ENCODE assay signal across 11 cellular contexts in the genomic region with DNA sequence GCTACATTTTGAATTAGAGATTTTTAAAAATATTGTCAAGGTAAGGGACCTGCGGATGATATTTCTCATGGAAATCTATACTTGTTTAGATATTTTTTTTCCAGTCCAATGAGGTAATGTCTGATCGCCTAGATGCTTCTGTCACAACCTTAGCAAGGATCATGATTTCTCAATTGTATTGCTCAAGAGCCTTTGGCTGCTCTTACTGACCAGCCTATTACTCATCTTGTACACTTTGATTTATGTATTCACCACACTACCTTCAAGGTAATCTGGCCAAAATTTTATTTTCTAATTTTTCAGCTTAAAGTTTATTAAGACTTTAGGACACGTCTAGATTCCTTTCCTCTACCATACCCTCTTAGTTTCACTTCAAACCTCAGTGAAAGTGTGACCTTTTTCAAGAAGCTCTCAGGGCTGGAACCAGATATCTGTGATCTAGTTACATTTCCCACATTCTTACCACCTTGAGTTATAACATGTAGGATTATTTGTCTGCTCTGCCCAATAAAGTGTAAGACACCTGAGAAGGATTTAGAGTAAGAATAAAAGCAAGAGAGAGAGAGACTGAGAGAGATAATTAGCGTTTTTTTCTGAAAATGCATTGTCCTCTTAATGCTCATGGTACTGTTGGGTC.
DNase-seq lines count a peak whose midpoint lies in the region; ATAC-seq lines count a peak whose summit lies in the region.
"Had no signal": no experiment of that assay in that cellular context is flagged by ENCODE, and none has a peak within 500 bp of the region (broad histone marks: within the 10 kb centered on the region; RNA-seq: fewer than 3 reads in every experiment).

No MANE protein-coding gene starts in this region.

- H2AFZ ChIP-seq in ACC112 (ENCODE audit: low read length, unreplicated experiment), result no peak overlapping the region

- no peaks in the 10 kb centered on the region for H3K27me3 ChIP-seq in ACC112 (ENCODE audit: insufficient read depth, low read length)
- H3K27me3 ChIP-seq: BLaER1 treated with 17β-estradiol and CSF1 and Interleukin-3, amounts not matched to agents 10 nM and 100 nM had no signal

- no peaks in the 10 kb centered on the region for H3K79me2 ChIP-seq in ACC112 (ENCODE audit: control insufficient read depth, insufficient read depth, low read length, unreplicated experiment)

- ATAC-seq in HG03095 (IDR thresholded peaks at IDR 0.05; ENCODE audit: unreplicated experiment) (no peak), GM18909 (IDR thresholded peaks at IDR 0.05; ENCODE audit: poor library complexity, unreplicated experiment) (no peak)

- peak overlapping the region; percentile 30 for H3K4me3 ChIP-seq in ACC112 (ENCODE audit: low read depth, low read length)
- H3K4me3 ChIP-seq: BLaER1 treated with 17β-estradiol and CSF1 and Interleukin-3, amounts not matched to agents 10 nM and 100 nM had no signal

- peak; percentile 85 for DNase-seq in HT1080 (ENCODE audit: low read depth)
- DNase-seq in astrocyte of the hippocampus (ENCODE audit: low read depth, low spot score), result peak; percentile 45
- DNase-seq in left kidney (ENCODE audit: low read depth, low spot score), result peak; percentile 86
- DNase-seq in ureter (ENCODE audit: low spot score), result no peak
- no peak for DNase-seq in NCI-H1694 (lab: John Stamatoyannopoulos, UW)
- DNase-seq: effector CD8-positive, alpha-beta T cell; SIG-M5 had no signal

- H3K4me1 ChIP-seq in ACC112 (ENCODE audit: control insufficient read depth, insufficient read depth, low read length, unreplicated experiment), result peaks cover 30% of the 10 kb centered on the region

- peak overlapping the region; percentile 92 for H3K27ac ChIP-seq in ACC112 (ENCODE audit: low read depth, low read length)

- 0 out of 2 replicates have a peak, but pooled peaks cover 7% of the 10 kb centered on the region for H3K36me3 ChIP-seq in ACC112 (ENCODE audit: insufficient read depth, low read length)
- H3K36me3 ChIP-seq: BLaER1 treated with 17β-estradiol and CSF1 and Interleukin-3, amounts not matched to agents 10 nM and 100 nM had no signal

Comparison
In these comparisons a context has a peak if more than half of its experiments do, and no peak if none do; other contexts are left out.
1. DNase-seq: peak in HT1080 (single experiment), astrocyte of the hippocampus (single experiment) and left kidney (single experiment); none in ureter (single experiment) and NCI-H1694 (single experiment).